ENCODE assay signal across 1 cellular context in genomic region chr3:63976166-63976861, GRCh38.
A peak's percentile ranks its signal among the peaks of the same experiment; 100 is the strongest.
TF ChIP-seq lines count a peak whose summit lies in the region.

No MANE protein-coding gene starts in this region.

TF ChIP-seq in HepG2, 621 proteins besides CTCF, POLR2A, EP300 and RAD21 (continued from another document):
- TF ChIP-seq ARID5B (CRISPR knock-in tag; IDR thresholded peaks at IDR 0.05) = peak; percentile 48; the same call in 1 of the 2 replicates
- peak; percentile 98 for TF ChIP-seq CEBPB (IDR thresholded peaks at IDR 0.05; ENCODE audit: borderline replicate concordance, low read depth, low read length)
- peak; percentile 68 for TF ChIP-seq GATAD2A (CRISPR knock-in tag; IDR thresholded peaks at IDR 0.05)
- TF ChIP-seq HMGXB3 (CRISPR knock-in tag; IDR thresholded peaks at IDR 0.05; ENCODE audit: borderline replicate concordance) = 0 out of 2 replicates have a peak, but pooled peaks have one; percentile 27
- TF ChIP-seq CCAR2 (optimal IDR thresholded peaks at IDR 0.05; ENCODE audit: low read depth, low read length) = no peak
- no peak for TF ChIP-seq ZFYVE20 (CRISPR knock-in tag; IDR thresholded peaks at IDR 0.05; ENCODE audit: borderline replicate concordance, low read depth)
- 0 out of 2 replicates have a peak, but pooled peaks have one; percentile 24 for TF ChIP-seq ZNF644 (CRISPR knock-in tag; IDR thresholded peaks at IDR 0.05; ENCODE audit: low read depth)
- peak; percentile 88 for TF ChIP-seq TFE3 (CRISPR knock-in tag; IDR thresholded peaks at IDR 0.05)
- 0 out of 2 replicates have a peak, but pooled peaks have one; percentile 25 for TF ChIP-seq NCOR1 (IDR thresholded peaks at IDR 0.05; ENCODE audit: borderline replicate concordance, low read length)
- TF ChIP-seq THAP11 (CRISPR knock-in tag; IDR thresholded peaks at IDR 0.05) = 0 out of 2 replicates have a peak, but pooled peaks have one; percentile 17
- 0 out of 2 replicates have a peak, but pooled peaks have one; percentile 16 for TF ChIP-seq ISL2 (CRISPR knock-in tag; IDR thresholded peaks at IDR 0.05)
- TF ChIP-seq MED1 (CRISPR knock-in tag; IDR thresholded peaks at IDR 0.05) = 0 out of 2 replicates have a peak, but pooled peaks have one; percentile 20
- no peak for TF ChIP-seq FOXP1 (IDR thresholded peaks at IDR 0.05)
- peak; percentile 41; the same call in 1 of the 2 replicates for TF ChIP-seq FOXP1 (CRISPR knock-in tag; IDR thresholded peaks at IDR 0.05)
- TF ChIP-seq CEBPG (CRISPR knock-in tag; IDR thresholded peaks at IDR 0.05) = peak; percentile 82
- TF ChIP-seq SOX6 (IDR thresholded peaks at IDR 0.05) = no peak
- peak; percentile 57; the same call in 1 of the 2 replicates for TF ChIP-seq SOX6 (CRISPR knock-in tag; IDR thresholded peaks at IDR 0.05)
- peak; percentile 53 for TF ChIP-seq SAP130 (CRISPR knock-in tag; IDR thresholded peaks at IDR 0.05; ENCODE audit: low read depth)
